27 cellular contexts compared by ENCODE assay signal in genomic region chr10:113819989-113820388, GRCh38.
"Had no signal": no experiment of that assay in that cellular context is flagged by ENCODE, and none has a peak within 500 bp of the region (broad histone marks: within the 10 kb centered on the region; RNA-seq: fewer than 3 reads in every experiment).

No MANE protein-coding gene starts in this region.

- H3K27ac ChIP-seq: ascending aorta, breast epithelium, coronary artery, dorsolateral prefrontal cortex, esophagus muscularis mucosa, foreskin keratinocyte, gastrocnemius medialis, heart right ventricle, hepatocyte, WERI-Rb-1 had no signal

- DNase-seq: activated CD4-positive, alpha-beta memory T cell treated with anti-CD3 and anti-CD28 coated beads, Interleukin-2, amount 10 ng/mL, durations not matched to agents 7 days and 5 days; activated CD4-positive, alpha-beta T cell treated with anti-CD3 and anti-CD28 coated beads, Interleukin-2, amount 10 ng/mL, durations not matched to agents 24 days and 14 days; activated CD4-positive, alpha-beta T cell treated with anti-CD3 and anti-CD28 coated beads, Interleukin-2, amount 50 U/mL, for 4 hours; activated CD4-positive, CD25-positive, alpha-beta regulatory T cell; activated CD4-positive, CD25-positive, alpha-beta regulatory T cell treated with anti-CD3 and anti-CD28 coated beads, Interleukin-2, amount 50 U/mL, for 72 hours; activated CD8-positive, alpha-beta memory T cell treated with anti-CD3 and anti-CD28 coated beads, Interleukin-2, amount 50 U/mL, for 48 hours; activated gamma-delta T cell; activated naive CD4-positive, alpha-beta T cell; activated naive CD4-positive, alpha-beta T cell treated with anti-CD3 and anti-CD28 coated beads, Interleukin-2, amount 10 ng/mL, durations not matched to agents 7 days and 5 days; activated naive CD8-positive, alpha-beta T cell treated with anti-CD3 and anti-CD28 coated beads, Interleukin-2, amount 10 ng/mL, durations not matched to agents 7 days and 5 days; activated T-cell treated with anti-CD3 and anti-CD28 coated beads for 4 hours; activated T-cell treated with anti-CD3 and anti-CD28 coated beads, Interleukin-2, amount 50 U/mL, for 24 hours; activated T-cell treated with anti-CD3 and anti-CD28 coated beads, Interleukin-2, amount 50 U/mL, for 72 hours; dorsolateral prefrontal cortex; effector memory CD4-positive, alpha-beta T cell; foreskin keratinocyte; gastrocnemius medialis; heart right ventricle; T1000 had no signal

- H3K36me3 ChIP-seq: ascending aorta, breast epithelium, esophagus muscularis mucosa, gastrocnemius medialis, heart right ventricle, WERI-Rb-1 had no signal

- H3K27me3 ChIP-seq: ascending aorta, breast epithelium, dorsolateral prefrontal cortex, esophagus muscularis mucosa, foreskin keratinocyte, gastrocnemius medialis, heart right ventricle, hepatocyte had no signal

- H3K4me2 ChIP-seq: hepatocyte had no signal

- H3K9me3 ChIP-seq: ascending aorta, breast epithelium, esophagus muscularis mucosa, gastrocnemius medialis, heart right ventricle had no signal

- H3K79me2 ChIP-seq: hepatocyte had no signal

- ATAC-seq: activated CD4-positive, alpha-beta T cell treated with anti-CD3 and anti-CD28 coated beads for 36 hours; activated naive CD4-positive, alpha-beta T cell treated with anti-CD3 and anti-CD28 coated beads, Interleukin-2, amount 50 U/mL, for 72 hours; activated T-cell treated with anti-CD3 and anti-CD28 coated beads, Interleukin-2, amount 50 U/mL, for 72 hours; foreskin keratinocyte; gastrocnemius medialis; heart right ventricle had no signal

- H3K4me3 ChIP-seq: ascending aorta, breast epithelium, coronary artery, dorsolateral prefrontal cortex, esophagus muscularis mucosa, gastrocnemius medialis, heart right ventricle, hepatocyte had no signal

- H2AFZ ChIP-seq: hepatocyte had no signal

- H3K4me1 ChIP-seq: ascending aorta, breast epithelium, esophagus muscularis mucosa, foreskin keratinocyte, gastrocnemius medialis had no signal
